32 cellular contexts compared by ENCODE assay signal in the genomic region with DNA sequence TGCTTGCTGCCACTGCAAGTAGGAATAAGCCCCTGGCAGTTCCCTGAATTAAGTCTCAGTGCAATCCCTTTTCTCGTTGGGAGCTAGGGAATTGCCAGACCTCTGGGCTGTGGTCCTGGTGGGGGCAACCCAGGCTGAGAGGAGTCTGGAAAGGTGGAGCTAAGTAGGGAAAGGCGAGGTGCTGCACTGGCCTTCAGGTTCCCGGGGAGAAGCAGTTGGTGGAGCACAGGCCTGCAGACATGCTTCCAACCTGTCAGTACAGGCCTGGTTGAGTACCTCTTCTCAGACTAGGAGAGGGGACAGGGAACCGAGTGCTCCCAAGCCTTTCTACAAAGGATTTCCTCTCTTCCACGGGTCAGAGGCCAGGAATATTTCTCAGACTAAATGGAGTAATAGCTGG. TPM values are rescaled to one million over a fixed set of nuclear protein-coding genes. Genes with fewer than 3 reads are reported as not detected.
A peak's percentile ranks its signal among the peaks of the same experiment; 100 is the strongest.
DNase-seq lines count a peak whose midpoint lies in the region; FAIRE-seq and TF ChIP-seq lines count a peak whose summit lies in the region.
"Had no signal": no experiment of that assay in that cellular context is flagged by ENCODE, and none has a peak within 500 bp of the region (broad histone marks: within the 10 kb centered on the region; RNA-seq: fewer than 3 reads in every experiment).

No MANE protein-coding gene starts in this region.

- no peak overlapping the region for H2AK5ac ChIP-seq in neuronal stem cell (ENCODE audit: low read depth, low read length)

- no CpG with 5 or more reads among the region's 5 CpGs for whole genome bisulfite sequencing in neuronal stem cell (ENCODE audit: extremely low coverage in 2 of 2, insufficient read length in 2 of 2, insufficient replicate concordance in 1 of 2), 2 donors
- WGBS in adrenal gland, 4 donors = 55 to 64% (median 60%) methylated on average over 5 of the region's 5 CpGs

- no peak overlapping the region for H2BK5ac ChIP-seq in neuronal stem cell (ENCODE audit: low read length)

- no peak overlapping the region for H3K9ac ChIP-seq in neuronal stem cell (ENCODE audit: low read depth, low read length, poor library complexity)
- H3K9ac ChIP-seq: parathyroid adenoma had no signal

- peaks cover 29% of the 10 kb centered on the region for H3K36me3 ChIP-seq in left ventricle myocardium inferior
- peaks cover 1 to 29% of the 10 kb centered on the region in 2 donors for H3K36me3 ChIP-seq in neuronal stem cell (replicated peaks in 1 of 2; ENCODE audit: control insufficient read depth in 2 of 2, insufficient read depth in 2 of 2, low read length in 2 of 2)
- peaks cover 0 to 15% of the 10 kb centered on the region in 2 donors for H3K36me3 ChIP-seq in adrenal gland (replicated peaks in 1 of 2)

- no peak overlapping the region for H2BK15ac ChIP-seq in neuronal stem cell (ENCODE audit: low read length)

- H3K4ac ChIP-seq in neuronal stem cell (ENCODE audit: low read length) = no peak overlapping the region

- H4K8ac ChIP-seq in neuronal stem cell (ENCODE audit: low read depth, low read length) = no peak overlapping the region

- no peak for FAIRE-seq in D721Med (lab: Jason Lieb, UNC)
- FAIRE-seq: G401.6, small intestine had no signal

- H3K9me3 ChIP-seq in left ventricle myocardium inferior (replicated peaks) (no peaks in the 10 kb centered on the region), neuronal stem cell (replicated peaks in 1 of 2; ENCODE audit: control insufficient read depth in 2 of 2, insufficient read depth in 1 of 2, low read depth in 1 of 2, low read length in 2 of 2) (no peaks in the 10 kb centered on the region), adrenal gland (replicated peaks in 1 of 3) (no peaks in the 10 kb centered on the region)
- H3K9me3 ChIP-seq: BE2C, lower lobe of right lung, MG63, SJCRH30 had no signal

- no peak overlapping the region for H2BK120ac ChIP-seq in neuronal stem cell (ENCODE audit: low read depth, low read length)

- H2BK12ac ChIP-seq in neuronal stem cell (ENCODE audit: low read length) = no peak overlapping the region

- H3K4me3 ChIP-seq in left ventricle myocardium inferior (peak overlapping the region; percentile 56), coronary artery (peak overlapping the region; percentile 74), neuronal stem cell (ENCODE audit: low read length in 2 of 2) (no peak overlapping the region), adrenal gland (no peak overlapping the region)
- H3K4me3 ChIP-seq: lower lobe of right lung, MG63, SJCRH30 had no signal

- no peak overlapping the region for H3K14ac ChIP-seq in neuronal stem cell (ENCODE audit: low read length)

- no peak overlapping the region for H2AFZ ChIP-seq in neuronal stem cell (ENCODE audit: low read length)
- H2AFZ ChIP-seq: parathyroid adenoma had no signal

- no peak overlapping the region for H4K91ac ChIP-seq in neuronal stem cell (ENCODE audit: low read depth, low read length, poor library complexity)

- H3K27me3 ChIP-seq in left ventricle myocardium inferior (ENCODE audit: low read depth) (peaks cover 11% of the 10 kb centered on the region), neuronal stem cell (ENCODE audit: control insufficient read depth in 3 of 3, insufficient read depth in 3 of 3, low read depth in 1 of 3, low read length in 3 of 3) (no peaks in the 10 kb centered on the region), adrenal gland (no peaks in the 10 kb centered on the region)
- H3K27me3 ChIP-seq: BE2C, MG63, SJCRH30 had no signal

- H3K4me2 ChIP-seq in neuronal stem cell (ENCODE audit: insufficient read depth, low read length, poor library complexity, severe bottlenecking) = no peak overlapping the region

- no peaks in the 10 kb centered on the region for H3K79me1 ChIP-seq in neuronal stem cell (ENCODE audit: low read depth, low read length)

- H3K27ac ChIP-seq in left ventricle myocardium inferior (replicated peaks) = peak overlapping the region; percentile 55
- peak overlapping the region in 1 of 2 donors; percentile 82 for H3K27ac ChIP-seq in coronary artery
- H3K27ac ChIP-seq in neuronal stem cell (replicated peaks; ENCODE audit: low read length) = no peak overlapping the region
- peak overlapping the region in 2 of 5 donors; percentile 17 to 57 for H3K27ac ChIP-seq in adrenal gland
- H3K27ac ChIP-seq: lower lobe of right lung, parathyroid adenoma, SJCRH30 had no signal

- TF ChIP-seq CTCF in left ventricle myocardium inferior (IDR thresholded peaks at IDR 0.05; ENCODE audit: borderline replicate concordance) (no peak), coronary artery (IDR thresholded peaks at IDR 0.05) (no peak), D721Med (IDR thresholded peaks at IDR 0.05; ENCODE audit: insufficient read depth, missing control alignments) (no peak), adrenal gland (IDR thresholded peaks at IDR 0.05) (no peak)

- no peak overlapping the region for H3K23ac ChIP-seq in neuronal stem cell (ENCODE audit: low read depth, low read length, poor library complexity)

- intact Hi-C loops in left ventricle myocardium inferior (cut with micrococcal nuclease) (no loop called here), cardiac septum (cut with DNase I) (no loop called here), adrenal gland (cut with DNase I) (no loop called here)

- H3K18ac ChIP-seq in neuronal stem cell (ENCODE audit: low read length) = peak overlapping the region; percentile 53

- H3K4me1 ChIP-seq in left ventricle myocardium inferior (peaks cover 22% of the 10 kb centered on the region), neuronal stem cell (ENCODE audit: control insufficient read depth in 2 of 2, insufficient read depth in 1 of 2, low read depth in 1 of 2, low read length in 2 of 2) (peaks cover 9 to 19% of the 10 kb centered on the region in 2 donors), adrenal gland (replicated peaks in 1 of 2) (peaks cover 7 to 11% of the 10 kb centered on the region in 2 donors)
- H3K4me1 ChIP-seq: parathyroid adenoma had no signal

- DNase-seq in left ventricle myocardium inferior (no peak), cardiac septum (ENCODE audit: low spot score) (no peak), coronary artery (ENCODE audit: low spot score) (no peak), neuronal stem cell (ENCODE audit: low spot score) (no peak), D721Med (ENCODE audit: insufficient read length, low spot score) (no peak), NOMO-1 treated with dmso at 0.1 percent for 144 hours (lab: John Stamatoyannopoulos, UW; ENCODE audit: unreplicated experiment) (no peak), NCI-H69 (lab: John Stamatoyannopoulos, UW) (no peak), adrenal gland (no peak)
- DNase-seq: ACHN; activated CD4-positive, alpha-beta T cell treated with anti-CD3 and anti-CD28 coated beads for 48 hours; activated T-cell treated with anti-CD3 and anti-CD28 coated beads for 4 hours; BE2C; CD8-positive, alpha-beta T cell; endodermal cell; H9; KG1; lower lobe of right lung; MG63; NCI-H2029; NCI-H345; NCI-H748 treated with DMSO at 0.1 percent for 48 hours; SJCRH30; small intestine; stimulated activated naive CD4-positive, alpha-beta T cell treated with Interleukin-2 at 50 U/mL for 16 hours had no signal

- TF ChIP-seq POLR2A in adrenal gland (IDR thresholded peaks at IDR 0.05) = no peak

RNA-seq across cellular contexts. Expression of gene NRIP2, which starts 1.5 kb away (rescaled TPM):
- total RNA-seq in left ventricle myocardium inferior (1.2 TPM), cardiac septum (2.9 TPM), adrenal gland (1 to 10 TPM in 7 of 8 donors, under 1 TPM in 1; 0.87 to 9.1 (median 2.5) TPM)
- polyA plus RNA-seq in neuronal stem cell (2013, experiment 1 of 2) = 0.15 TPM
- 0.19 TPM for polyA plus RNA-seq in neuronal stem cell (2013, experiment 2 of 2)
- 1 to 10 TPM; 1.9 to 5.9 (median 5.5) TPM for polyA plus RNA-seq in adrenal gland
- total RNA-seq: CD8-positive, alpha-beta T cell; endodermal cell; kidney epithelial cell; mononuclear cell had no signal
- polyA plus RNA-seq: neural cell had no signal

RNA-seq across cellular contexts. Expression of gene ITFG2, which starts 20.9 kb away (rescaled TPM):
- 12.4 TPM for total RNA-seq in left ventricle myocardium inferior
- total RNA-seq in cardiac septum = 13.9 TPM
- 9.9 TPM for polyA plus RNA-seq in neuronal stem cell (2013, experiment 1 of 2)
- polyA plus RNA-seq in neuronal stem cell (2013, experiment 2 of 2) = 10.7 TPM
- total RNA-seq in adrenal gland = 10 to 100 TPM; 20.3 to 46.2 (median 25.5) TPM
- 10 to 100 TPM; 28.8 to 63.0 (median 47.7) TPM for polyA plus RNA-seq in adrenal gland

RNA-seq across cellular contexts. Expression of gene TEX52, which starts 23.5 kb away (rescaled TPM):
- total RNA-seq in left ventricle myocardium inferior (not detected), cardiac septum (not detected), adrenal gland (not detected)
- not detected for polyA plus RNA-seq in neuronal stem cell (2013, experiment 1 of 2)
- polyA plus RNA-seq in neuronal stem cell (2013, experiment 2 of 2) = not detected
- polyA plus RNA-seq in adrenal gland = not detected
- total RNA-seq: CD8-positive, alpha-beta T cell; esophagus mucosa; fibroblast of villous mesenchyme; kidney epithelial cell; lower lobe of right lung; mononuclear cell; temporal lobe had no signal
- polyA plus RNA-seq: neural cell had no signal

RNA-seq across cellular contexts. Expression of gene FKBP4, which starts 38.6 kb away (rescaled TPM):
- total RNA-seq in left ventricle myocardium inferior (57.0 TPM), cardiac septum (36.5 TPM), adrenal gland (100 to 1,000 TPM in 1 of 8 donors, 10 to 100 TPM in 7; 29.8 to 110 (median 55.1) TPM)
- polyA plus RNA-seq in neuronal stem cell (2013, experiment 1 of 2) = 49.0 TPM
- polyA plus RNA-seq in neuronal stem cell (2013, experiment 2 of 2) = 45.6 TPM
- polyA plus RNA-seq in adrenal gland = 10 to 100 TPM; 18.9 to 83.4 (median 26.5) TPM

RNA-seq across cellular contexts. Expression of gene FOXM1, which starts 43.6 kb away (rescaled TPM):
- 0.71 TPM for total RNA-seq in left ventricle myocardium inferior
- total RNA-seq in cardiac septum = 0.24 TPM
- polyA plus RNA-seq in neuronal stem cell (2013, experiment 1 of 2) = 106 TPM
- polyA plus RNA-seq in neuronal stem cell (2013, experiment 2 of 2) = 102 TPM
- 1 to 10 TPM in 7 of 8 donors, under 1 TPM in 1; 0.79 to 4.9 (median 2.7) TPM for total RNA-seq in adrenal gland
- 1 to 10 TPM in 2 of 3 donors, under 1 TPM in 1; 0.97 to 2.4 (median 1.0) TPM for polyA plus RNA-seq in adrenal gland

Comparison
In these comparisons a context has a peak if more than half of its experiments do, and no peak if none do; other contexts are left out.
1. H3K4me3 ChIP-seq: peak in left ventricle myocardium inferior (single experiment) and coronary artery (single experiment); none in neuronal stem cell (0 of 2) and adrenal gland (0 of 4).